Comparison of ENCODE assay signal across 14 cellular contexts in genomic region chr13:33510350-33510749, GRCh38.
DNase-seq lines count a peak whose midpoint lies in the region; TF ChIP-seq lines count a peak whose summit lies in the region.
"Had no signal": no experiment of that assay in that cellular context is flagged by ENCODE, and none has a peak within 500 bp of the region (broad histone marks: within the 10 kb centered on the region; RNA-seq: fewer than 3 reads in every experiment).

No MANE protein-coding gene starts in this region.

- H3K9me3 ChIP-seq in right atrium auricular region (no peaks in the 10 kb centered on the region), sigmoid colon (no peaks in the 10 kb centered on the region)
- H3K9me3 ChIP-seq: BLaER1 had no signal

- no peaks in the 10 kb centered on the region for H3K36me3 ChIP-seq in right atrium auricular region
- H3K36me3 ChIP-seq in sigmoid colon: no peaks in the 10 kb centered on the region
- H3K36me3 ChIP-seq in urinary bladder (ENCODE audit: insufficient read depth): no peaks in the 10 kb centered on the region
- H3K36me3 ChIP-seq: BLaER1 had no signal

- TF ChIP-seq CTCF in dorsolateral prefrontal cortex (IDR thresholded peaks at IDR 0.05 in 54 of 56, conservative IDR thresholded peaks at IDR 0.05 in 2 of 56; ENCODE audit: low read depth in 1 of 56, partially characterized antibody in 56 of 56) (no peak), right atrium auricular region (IDR thresholded peaks at IDR 0.05) (no peak), sigmoid colon (IDR thresholded peaks at IDR 0.05) (no peak), GM10248 (IDR thresholded peaks at IDR 0.05; ENCODE audit: control extremely low read depth, extremely low read depth, low read depth, missing control alignments) (no peak)

- CTCF ChIA-PET in GM10248 (lab: Yijun Ruan, JAX): interaction anchor here (0.8 to 1.6 kb wide), 4 partner anchors 10 to 33 kb away, joined by 3 to 5 read pairs (median 4); no protein-coding TSS in a partner anchor

- no peaks in the 10 kb centered on the region for H3K27me3 ChIP-seq in dorsolateral prefrontal cortex
- H3K27me3 ChIP-seq in right atrium auricular region: no peaks in the 10 kb centered on the region
- H3K27me3 ChIP-seq in sigmoid colon: no peaks in the 10 kb centered on the region
- H3K27me3 ChIP-seq: BLaER1 had no signal

- POLR2A ChIA-PET in GM10248 (lab: Yijun Ruan, JAX): no interaction called here

- H3K27ac ChIP-seq in dorsolateral prefrontal cortex (peak overlapping the region in 44 of 59 donors; percentile 10 to 82 (median 60)), right atrium auricular region (peak overlapping the region; percentile 83 to 95), sigmoid colon (peak overlapping the region; percentile 77 to 81 (median 80)), urinary bladder (ENCODE audit: low read depth) (peak overlapping the region; percentile 38)
- H3K27ac ChIP-seq: BLaER1 had no signal

- DNase-seq in dorsolateral prefrontal cortex: no peak
- DNase-seq in right atrium auricular region (ENCODE audit: low spot score): no peak
- DNase-seq in sigmoid colon: no peak
- DNase-seq in amniotic stem cell (lab: John Stamatoyannopoulos, UW): no peak
- no peak for DNase-seq in head of caudate nucleus
- DNase-seq in DMS53 treated with DMSO at 0.1 percent for 48 hours (lab: John Stamatoyannopoulos, UW; ENCODE audit: unreplicated experiment): no peak
- DNase-seq in GM10248 (ENCODE audit: extremely low spot score): no peak
- DNase-seq: activated B cell treated with CpG ODN at 0.5 μM for 24 hours; cortex of kidney; naive thymus-derived CD4-positive, alpha-beta T cell; stimulated activated CD4-positive, alpha-beta T cell treated with anti-CD3 and anti-CD28 coated beads, Interleukin-1b, Interleukin-23, amount 100 ng/mL, for 48 hours; T-helper 17 cell had no signal

- H3K4me3 ChIP-seq in dorsolateral prefrontal cortex (no peak overlapping the region), right atrium auricular region (no peak overlapping the region), sigmoid colon (no peak overlapping the region), urinary bladder (ENCODE audit: low read depth, low read length) (no peak overlapping the region)
- H3K4me3 ChIP-seq: BLaER1 had no signal

- TF ChIP-seq POLR2A in sigmoid colon (IDR thresholded peaks at IDR 0.05): no peak

- TF ChIP-seq EP300 in sigmoid colon (IDR thresholded peaks at IDR 0.05): no peak

- intact Hi-C loops in dorsolateral prefrontal cortex (cut with DNase I) (no loop called here), sigmoid colon (cut with DNase I) (no loop called here), head of caudate nucleus (cut with DNase I) (no loop called here)

- peaks cover 0 to 46% of the 10 kb centered on the region in 2 donors for H3K4me1 ChIP-seq in right atrium auricular region
- peaks cover 0 to 40% (median 27%) of the 10 kb centered on the region in 4 donors for H3K4me1 ChIP-seq in sigmoid colon
- H3K4me1 ChIP-seq in urinary bladder (ENCODE audit: insufficient read depth): no peaks in the 10 kb centered on the region
- H3K4me1 ChIP-seq: BLaER1 had no signal

Comparison
In these comparisons a context has a peak if more than half of its experiments do, and no peak if none do; other contexts are left out.
1. H3K27ac ChIP-seq: peak in every context shown above with its lines; median percentile 89 in right atrium auricular region; 80 in sigmoid colon; 60 in dorsolateral prefrontal cortex; 38 in urinary bladder.